In genomic region chr11:36631704-36632287, GRCh38 we compare ENCODE assay signal across 13 cellular contexts. TPM values are rescaled to one million over a fixed set of nuclear protein-coding genes. Genes with fewer than 3 reads are reported as not detected.
DNase-seq lines count a peak whose midpoint lies in the region; ATAC-seq and TF ChIP-seq lines count a peak whose summit lies in the region.
"Had no signal": no experiment of that assay in that cellular context is flagged by ENCODE, and none has a peak within 500 bp of the region (broad histone marks: within the 10 kb centered on the region; RNA-seq: fewer than 3 reads in every experiment).

No MANE protein-coding gene starts in this region.

- WGBS in aorta, 2 donors = 95 to 97% methylated on average over 2 of the region's 2 CpGs

- H3K27me3 Mint-ChIP-seq in mesothelial cell of epicardium (ENCODE audit: low read depth) (no peaks in the 10 kb centered on the region), chondrocyte (ENCODE audit: low read depth) (no peaks in the 10 kb centered on the region)
- H3K27me3 Mint-ChIP-seq: CD4-positive, alpha-beta T cell had no signal

- H3K9me3 Mint-ChIP-seq in mesothelial cell of epicardium = peaks cover 15% of the 10 kb centered on the region
- no peaks in the 10 kb centered on the region for H3K9me3 Mint-ChIP-seq in chondrocyte (ENCODE audit: low read depth)
- H3K9me3 Mint-ChIP-seq: CD4-positive, alpha-beta T cell had no signal

- no peaks in the 10 kb centered on the region for H3K36me3 ChIP-seq in aorta (ENCODE audit: control insufficient read depth in 1 of 2, insufficient read depth in 2 of 2, low read length in 1 of 2)

- H3K4me1 ChIP-seq in aorta (ENCODE audit: control insufficient read depth in 1 of 2, insufficient read depth in 2 of 2, low read length in 2 of 2) = no peaks in the 10 kb centered on the region

- H3K4me3 Mint-ChIP-seq in mesothelial cell of epicardium (no peak overlapping the region), chondrocyte (ENCODE audit: unreplicated experiment) (no peak overlapping the region)
- H3K4me3 Mint-ChIP-seq: CD4-positive, alpha-beta T cell; T-helper 17 cell had no signal

- no peak overlapping the region for H3K4me3 ChIP-seq in aorta (ENCODE audit: low read length in 2 of 2)
- H3K4me3 ChIP-seq: mucosa of descending colon had no signal

- no peak for TF ChIP-seq CTCF in GM20000 (IDR thresholded peaks at IDR 0.05; ENCODE audit: extremely low read depth, missing control alignments)
- TF ChIP-seq CTCF in mesothelial cell of epicardium (IDR thresholded peaks at IDR 0.05; ENCODE audit: unreplicated experiment) = no peak
- TF ChIP-seq CTCF in chondrocyte (IDR thresholded peaks at IDR 0.05) = no peak

- H3K9me3 ChIP-seq in aorta (ENCODE audit: control insufficient read depth, low read length) = no peaks in the 10 kb centered on the region
- H3K9me3 ChIP-seq: mucosa of descending colon had no signal

- DNase-seq in GM20000 (ENCODE audit: low spot score) (peak; percentile 9), mesothelial cell of epicardium (ENCODE audit: low spot score in 2 of 2, unreplicated experiment in 2 of 2) (no peak), chondrocyte (ENCODE audit: low spot score) (no peak), aorta (no peak), NCI-H2081 treated with DMSO at 0.1 percent for 48 hours (lab: John Stamatoyannopoulos, UW) (no peak), AG20443 (ENCODE audit: low spot score) (no peak)
- DNase-seq: CD4-positive, alpha-beta T cell; mucosa of descending colon; NCI-H226; T-helper 17 cell had no signal

- ATAC-seq in GM18508 (IDR thresholded peaks at IDR 0.05; ENCODE audit: insufficient read depth, unreplicated experiment) (peak; percentile 68), HG03039 (IDR thresholded peaks at IDR 0.05; ENCODE audit: unreplicated experiment) (peak; percentile 79), aorta (ENCODE audit: low FRiP score) (no peak)
- ATAC-seq: mucosa of descending colon, T-helper 17 cell had no signal

- H3K27ac ChIP-seq in aorta (ENCODE audit: low read depth in 1 of 2, low read length in 2 of 2) = no peak overlapping the region

- peaks cover 29% of the 10 kb centered on the region for H3K36me3 Mint-ChIP-seq in mesothelial cell of epicardium
- peaks cover 6% of the 10 kb centered on the region for H3K36me3 Mint-ChIP-seq in chondrocyte (ENCODE audit: low read depth)

- no peaks in the 10 kb centered on the region for H3K27me3 ChIP-seq in aorta (ENCODE audit: control insufficient read depth in 1 of 2, insufficient read depth in 2 of 2, low read length in 1 of 2)

- H3K4me1 Mint-ChIP-seq in mesothelial cell of epicardium (peaks cover 50% of the 10 kb centered on the region), chondrocyte (ENCODE audit: low read depth) (no peaks in the 10 kb centered on the region)

- H3K27ac Mint-ChIP-seq in mesothelial cell of epicardium (peak overlapping the region; percentile 35), chondrocyte (ENCODE audit: unreplicated experiment) (no peak overlapping the region)
- H3K27ac Mint-ChIP-seq: CD4-positive, alpha-beta T cell; T-helper 17 cell had no signal

- intact Hi-C loops in aorta (cut with DNase I) = no loop called here

RNA-seq across cellular contexts. Expression of gene RAG2, which starts 33.8 kb away (rescaled TPM):
- total RNA-seq in mesothelial cell of epicardium (not detected in 3 replicates), chondrocyte (not detected in 3 replicates), aorta (not detected)
- polyA plus RNA-seq in aorta = not detected
- total RNA-seq: activated CD8-positive, alpha-beta memory T cell treated with anti-CD3 and anti-CD28 coated beads for 36 hours; CD4-positive, alpha-beta T cell; mucosa of descending colon; T-helper 17 cell had no signal

RNA-seq across cellular contexts. Expression of gene IFTAP, which starts 37.5 kb away (rescaled TPM):
- total RNA-seq in mesothelial cell of epicardium (31.7 to 40.5 TPM (median 34.0 TPM) in 3 replicates), chondrocyte (16.4 to 19.7 TPM (median 17.9 TPM) in 3 replicates), aorta (10 to 100 TPM; 13.5 to 17.2 TPM)
- 10 to 100 TPM; 26.7 to 62.1 TPM for polyA plus RNA-seq in aorta
